In the genomic region with DNA sequence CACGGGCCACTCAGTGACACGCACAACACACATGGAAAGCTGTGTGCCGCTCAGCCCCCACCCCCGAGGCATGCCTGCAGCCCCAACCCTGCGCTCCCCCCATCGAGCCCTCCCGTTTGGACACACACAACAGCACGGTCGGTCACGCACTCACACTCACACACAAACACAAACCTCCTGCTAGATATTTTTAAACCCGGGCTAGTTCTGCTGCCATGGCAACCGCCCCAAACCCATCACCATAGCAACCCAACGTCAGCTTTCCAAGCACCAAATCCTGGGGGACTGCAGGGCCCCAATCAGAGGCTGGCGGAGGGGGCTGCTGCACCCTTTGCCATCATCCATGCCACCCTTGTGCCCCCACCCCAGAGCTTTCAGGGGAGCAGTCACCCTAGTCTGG, we compare ENCODE assay signal across 17 cellular contexts. TPM values are rescaled to one million over a fixed set of nuclear protein-coding genes. Genes with fewer than 3 reads are reported as not detected.
DNase-seq lines count a peak whose midpoint lies in the region; ATAC-seq, FAIRE-seq and TF ChIP-seq lines count a peak whose summit lies in the region.
"Had no signal": no experiment of that assay in that cellular context is flagged by ENCODE, and none has a peak within 500 bp of the region (broad histone marks: within the 10 kb centered on the region; RNA-seq: fewer than 3 reads in every experiment).

No MANE protein-coding gene starts in this region.

- H3K27me3 ChIP-seq in BLaER1 (no peaks in the 10 kb centered on the region; the same call in 1 of the 2 replicates), Karpas-422 (ENCODE audit: low read length) (no peaks in the 10 kb centered on the region), GM12878 (replicated peaks in 1 of 2; ENCODE audit: control insufficient read depth in 2 of 2, insufficient read depth in 2 of 2, low read length in 1 of 2) (peaks cover 0 to 11% of the 10 kb centered on the region in 2 experiments; a peak in 3 of 4 replicates), layer of hippocampus (ENCODE audit: control insufficient read depth, insufficient read depth, low read length) (peaks cover 2% of the 10 kb centered on the region)

- peak overlapping the region; percentile 12; the same call in 1 of the 2 replicates for H3K27ac ChIP-seq in BLaER1
- no peak overlapping the region for H3K27ac ChIP-seq in Karpas-422 (ENCODE audit: low read length)
- no peak overlapping the region for H3K27ac ChIP-seq in GM12878 (ENCODE audit: control insufficient read depth, insufficient read depth)
- peak overlapping the region; percentile 62 for H3K27ac ChIP-seq in layer of hippocampus (ENCODE audit: low read depth, low read length)
- H3K27ac ChIP-seq: right atrium auricular region had no signal

- no peaks in the 10 kb centered on the region for H3K9me3 Mint-ChIP-seq in chondrocyte (ENCODE audit: low read depth)
- H3K9me3 Mint-ChIP-seq: T-helper 2 cell treated with Interferon-gamma antibody and Interleukin-4, amounts not matched to agents 5 μg/mL and 100 μg/mL, for 36 hours had no signal

- no peaks in the 10 kb centered on the region for H3K79me2 ChIP-seq in Karpas-422 (ENCODE audit: low read length)
- no peaks in the 10 kb centered on the region for H3K79me2 ChIP-seq in GM12878 (ENCODE audit: control insufficient read depth, insufficient read depth, low read length)

- no peak overlapping the region for H3K4me3 Mint-ChIP-seq in chondrocyte (ENCODE audit: unreplicated experiment)
- H3K4me3 Mint-ChIP-seq: T-helper 2 cell treated with Interferon-gamma antibody and Interleukin-4, amounts not matched to agents 5 μg/mL and 100 μg/mL, for 36 hours had no signal

- H3K4me2 ChIP-seq in BLaER1, result peak overlapping the region; percentile 88
- H3K4me2 ChIP-seq in Karpas-422 (ENCODE audit: low read depth, low read length, poor library complexity, severe bottlenecking), result no peak overlapping the region
- no peak overlapping the region for H3K4me2 ChIP-seq in GM12878 (ENCODE audit: control insufficient read depth, insufficient read depth)

- TF ChIP-seq RAD21 in GM12878 (IDR thresholded peaks at IDR 0.05; ENCODE audit: insufficient read depth, low read depth, low read length), result no peak

- TF ChIP-seq EP300 in GM12878 (IDR thresholded peaks at IDR 0.05; ENCODE audit: borderline replicate concordance in 1 of 2, control insufficient read depth in 1 of 2, low read depth in 2 of 2, low read length in 2 of 2), result no peak

- H3K4me1 ChIP-seq in BLaER1 (peaks cover 78% of the 10 kb centered on the region), Karpas-422 (ENCODE audit: low read length) (peaks cover 7% of the 10 kb centered on the region), GM12878 (ENCODE audit: control insufficient read depth, insufficient read depth, low read length) (no peaks in the 10 kb centered on the region)

- H4K20me1 ChIP-seq in BLaER1 (no peaks in the 10 kb centered on the region), Karpas-422 (ENCODE audit: insufficient read depth, low read depth, low read length) (no peaks in the 10 kb centered on the region), GM12878 (ENCODE audit: control insufficient read depth, insufficient read depth) (no peaks in the 10 kb centered on the region)

- BruUV-seq in GM12878 (replicated peaks; lab: Mats Ljungman, UMichigan), result no TSS peak

- CTCF ChIA-PET in GM12878 (lab: Yijun Ruan, JAX), result no interaction called here

- TF ChIP-seq POLR2A in GM12878 (IDR thresholded peaks at IDR 0.05; ENCODE audit: low read depth, low read length), result no peak

- in situ Hi-C loops in GM12878 (cut with MboI), result no loop called here

- H3K27ac Mint-ChIP-seq in chondrocyte (ENCODE audit: unreplicated experiment), result no peak overlapping the region
- H3K27ac Mint-ChIP-seq: T-helper 2 cell treated with Interferon-gamma antibody and Interleukin-4, amounts not matched to agents 5 μg/mL and 100 μg/mL, for 36 hours had no signal

- POLR2A ChIA-PET in GM12878 (lab: Charles Lee), result no interaction called here

- peaks cover 57% of the 10 kb centered on the region for H3K27me3 Mint-ChIP-seq in chondrocyte (ENCODE audit: low read depth)

- H2AFZ ChIP-seq in Karpas-422 (ENCODE audit: low read length) (no peak overlapping the region), GM12878 (ENCODE audit: control insufficient read depth, low read depth, low read length) (no peak overlapping the region)

- H3K9me2 ChIP-seq in Karpas-422 (replicated peaks; ENCODE audit: insufficient read depth, low read length), result no peaks in the 10 kb centered on the region

- TF ChIP-seq CTCF in GM12878 (IDR thresholded peaks at IDR 0.05 in 2 of 3, conservative IDR thresholded peaks at IDR 0.05 in 1 of 3; ENCODE audit: control insufficient read depth in 2 of 3, extremely low read depth in 1 of 3, insufficient read depth in 1 of 3, low read depth in 3 of 3, low read length in 3 of 3), result no peak
- no peak for TF ChIP-seq CTCF in chondrocyte (IDR thresholded peaks at IDR 0.05)

- FAIRE-seq in GM12878 (lab: Jason Lieb, UNC), result no peak

- H3K9ac ChIP-seq in BLaER1, result no peak overlapping the region
- no peak overlapping the region for H3K9ac ChIP-seq in Karpas-422 (ENCODE audit: low read length)
- no peak overlapping the region for H3K9ac ChIP-seq in GM12878 (ENCODE audit: control insufficient read depth, insufficient read depth, low read length)

- WGBS in GM12878 (ENCODE audit: insufficient coverage, insufficient replicate concordance, low lambda C conversion rate, missing lambda C conversion rate), result 32% methylated on average over 14 of the region's 14 CpGs

- intact Hi-C loops in GM12878 (cut with micrococcal nuclease; ENCODE audit: unreplicated experiment), result no loop called here

- DNase-seq in Karpas-422 (peak; percentile 58), GM12878 (ENCODE audit: low read depth, low spot score) (no peak), dermis blood vessel endothelial cell (no peak), chondrocyte (ENCODE audit: low spot score) (no peak)
- DNase-seq: activated CD8-positive, alpha-beta memory T cell treated with anti-CD3 and anti-CD28 coated beads, Interleukin-2, amount 50 U/mL, for 4 hours; activated naive CD4-positive, alpha-beta T cell; effector memory CD4-positive, alpha-beta T cell; MG63; naive B cell; SHP77 treated with DMSO at 0.1 percent for 48 hours had no signal

- SMC1A ChIA-PET in GM12878 (lab: Charles Lee; ENCODE audit: uncharacterized antibody, unreplicated experiment), result no interaction called here

- RAD21 ChIA-PET in GM12878 (lab: Charles Lee; ENCODE audit: unreplicated experiment), result no interaction called here

- no peaks in the 10 kb centered on the region for H3K9me3 ChIP-seq in BLaER1
- no peaks in the 10 kb centered on the region for H3K9me3 ChIP-seq in Karpas-422 (ENCODE audit: low read length)
- no peaks in the 10 kb centered on the region for H3K9me3 ChIP-seq in GM12878 (replicated peaks; ENCODE audit: control insufficient read depth, insufficient read depth, low read length)
- H3K9me3 ChIP-seq: MG63, right atrium auricular region had no signal

- no peaks in the 10 kb centered on the region for H3K36me3 ChIP-seq in BLaER1
- no peaks in the 10 kb centered on the region for H3K36me3 ChIP-seq in Karpas-422 (ENCODE audit: insufficient read depth, low read length)
- H3K36me3 ChIP-seq in GM12878 (ENCODE audit: control insufficient read depth in 2 of 2, insufficient read depth in 2 of 2, low read length in 1 of 2), result no peaks in the 10 kb centered on the region
- H3K36me3 ChIP-seq: MG63, right atrium auricular region had no signal

- ATAC-seq in GM12878 (no peak), GM18873 (IDR thresholded peaks at IDR 0.05; ENCODE audit: low FRiP score, unreplicated experiment) (no peak), HG03135 (IDR thresholded peaks at IDR 0.05; ENCODE audit: unreplicated experiment) (no peak)

- no peaks in the 10 kb centered on the region for H3K4me1 Mint-ChIP-seq in chondrocyte (ENCODE audit: low read depth)

- no peaks in the 10 kb centered on the region for H3K36me3 Mint-ChIP-seq in chondrocyte (ENCODE audit: low read depth)

- peak overlapping the region; percentile 26 for H3K4me3 ChIP-seq in BLaER1
- H3K4me3 ChIP-seq in Karpas-422 (ENCODE audit: low read length), result no peak overlapping the region
- no peak overlapping the region for H3K4me3 ChIP-seq in GM12878
- H3K4me3 ChIP-seq: MG63, right atrium auricular region had no signal

RNA-seq across cellular contexts. Expression of a gene that starts 2.5 kb away (rescaled TPM):
- total RNA-seq in Karpas-422 (2014; rRNA removed; shearing (Covaris generic); ENCODE audit: low replicate concordance), result 0.07 TPM in 1 of 2 replicates, not detected in the other
- not detected in 2 replicates for total RNA-seq in GM12878 (2013; cell fraction: nucleolus; rRNA removed)
- total RNA-seq in GM12878 (2014; rRNA removed) (not detected in 2 replicates), GM12878 (2014; rRNA removed; fragmentation: Illumina TruSeq; extraction: Trizol) (under 0.01 TPM in 1 of 2 replicates, not detected in the other), GM12878 (2021) (0.03 and 0.44 TPM in 2 replicates), dermis blood vessel endothelial cell (7.0 and 16.9 TPM in 2 replicates), chondrocyte (0.10 to 0.22 TPM (median 0.18 TPM) in 3 replicates)
- polyA plus RNA-seq in GM12878 (2011; ENCODE audit: low read depth), result not detected
- polyA plus RNA-seq in GM12878 (2011; rRNA removed) (not detected in 2 replicates), GM12878 (2014; fragmentation: Illumina TruSeq; extraction: Trizol) (0.03 TPM in 2 replicates), GM12878 (2014; fragmentation: Nextera tagmentation; extraction: Ambion mirVana) (under 1 TPM in 1 of 2 experiments, not detected in 1; under 0.01 TPM), GM12878 (2014; rRNA removed) (0.05 TPM in 1 of 2 replicates, not detected in the other), GM12878 (2016; fragmentation: Nextera tagmentation; extraction: Ambion mirVana) (under 1 TPM in 1 of 2 experiments, not detected in 1; 0.03 TPM)
- polyA plus RNA-seq in GM12878 (2011; cell fraction: cytosol; rRNA removed), result not detected in 2 replicates
- polyA plus RNA-seq in GM12878 (2011; cell fraction: nucleus; rRNA removed), result not detected in 2 replicates
- 0.01 and 0.03 TPM in 2 replicates for polyA plus RNA-seq in GM12878 (2012)
- polyA minus RNA-seq in GM12878 (2011; rRNA and poly(A)+ RNA removed), result not detected in 2 replicates
- not detected in 2 replicates for polyA minus RNA-seq in GM12878 (2011; cell fraction: cytosol; rRNA and poly(A)+ RNA removed)
- polyA minus RNA-seq in GM12878 (2011; cell fraction: nucleus; rRNA and poly(A)+ RNA removed), result not detected in 2 replicates
- total RNA-seq: HT-29 had no signal

RNA-seq across cellular contexts. Expression of a gene that starts 19.1 kb away (rescaled TPM):
- 6.4 and 13.5 TPM in 2 replicates for total RNA-seq in Karpas-422 (2014; rRNA removed; shearing (Covaris generic); ENCODE audit: low replicate concordance)
- total RNA-seq in GM12878 (2013; cell fraction: nucleolus; rRNA removed), result 7.3 and 12.3 TPM in 2 replicates
- 15.7 and 16.3 TPM in 2 replicates for total RNA-seq in GM12878 (2014; rRNA removed)
- total RNA-seq in GM12878 (2014; rRNA removed; fragmentation: Illumina TruSeq; extraction: Trizol), result 7.5 and 8.3 TPM in 2 replicates
- 27.1 and 27.3 TPM in 2 replicates for total RNA-seq in GM12878 (2021)
- polyA plus RNA-seq in GM12878 (2011; ENCODE audit: low read depth), result 4.8 TPM
- 5.4 and 11.5 TPM in 2 replicates for polyA plus RNA-seq in GM12878 (2011; rRNA removed)
- 12.2 and 14.1 TPM in 2 replicates for polyA plus RNA-seq in GM12878 (2011; cell fraction: cytosol; rRNA removed)
- polyA plus RNA-seq in GM12878 (2011; cell fraction: nucleus; rRNA removed), result 31.5 and 42.1 TPM in 2 replicates
- 15.4 and 15.8 TPM in 2 replicates for polyA plus RNA-seq in GM12878 (2012)
- polyA plus RNA-seq in GM12878 (2014; fragmentation: Illumina TruSeq; extraction: Trizol), result 1.1 and 8.3 TPM in 2 replicates
- polyA plus RNA-seq in GM12878 (2014; fragmentation: Nextera tagmentation; extraction: Ambion mirVana), result under 1 TPM; 0.27 to 0.95 TPM
- polyA plus RNA-seq in GM12878 (2014; rRNA removed), result 21.5 and 22.9 TPM in 2 replicates
- polyA plus RNA-seq in GM12878 (2016; fragmentation: Nextera tagmentation; extraction: Ambion mirVana), result 1 to 10 TPM; 1.7 to 9.1 TPM
- polyA minus RNA-seq in GM12878 (2011; rRNA and poly(A)+ RNA removed), result 4.5 and 9.0 TPM in 2 replicates
- polyA minus RNA-seq in GM12878 (2011; cell fraction: cytosol; rRNA and poly(A)+ RNA removed), result 5.1 and 5.2 TPM in 2 replicates
- 9.6 and 19.8 TPM in 2 replicates for polyA minus RNA-seq in GM12878 (2011; cell fraction: nucleus; rRNA and poly(A)+ RNA removed)
- total RNA-seq in dermis blood vessel endothelial cell, result 7.3 and 8.1 TPM in 2 replicates
- 7.2 to 8.4 TPM (median 7.8 TPM) in 3 replicates for total RNA-seq in chondrocyte

RNA-seq across cellular contexts. Expression of a gene that starts 46.7 kb away (rescaled TPM):
- total RNA-seq in Karpas-422 (2014; rRNA removed; shearing (Covaris generic); ENCODE audit: low replicate concordance), result not detected in 2 replicates
- not detected in 2 replicates for total RNA-seq in GM12878 (2013; cell fraction: nucleolus; rRNA removed)
- not detected in 2 replicates for total RNA-seq in GM12878 (2014; rRNA removed)
- not detected in 2 replicates for total RNA-seq in GM12878 (2014; rRNA removed; fragmentation: Illumina TruSeq; extraction: Trizol)
- not detected in 2 replicates for total RNA-seq in GM12878 (2021)
- polyA plus RNA-seq in GM12878 (2011; ENCODE audit: low read depth), result not detected
- polyA plus RNA-seq in GM12878 (2011; rRNA removed), result not detected in 2 replicates
- not detected in 2 replicates for polyA plus RNA-seq in GM12878 (2011; cell fraction: cytosol; rRNA removed)
- polyA plus RNA-seq in GM12878 (2011; cell fraction: nucleus; rRNA removed), result not detected in 2 replicates
- 0.18 and 0.24 TPM in 2 replicates for polyA plus RNA-seq in GM12878 (2012)
- not detected in 2 replicates for polyA plus RNA-seq in GM12878 (2014; fragmentation: Illumina TruSeq; extraction: Trizol)
- not detected for polyA plus RNA-seq in GM12878 (2014; fragmentation: Nextera tagmentation; extraction: Ambion mirVana)
- polyA plus RNA-seq in GM12878 (2014; rRNA removed), result not detected in 2 replicates
- polyA plus RNA-seq in GM12878 (2016; fragmentation: Nextera tagmentation; extraction: Ambion mirVana), result under 1 TPM in 1 of 2 experiments, not detected in 1; 0.30 TPM
- not detected in 2 replicates for polyA minus RNA-seq in GM12878 (2011; rRNA and poly(A)+ RNA removed)
- polyA minus RNA-seq in GM12878 (2011; cell fraction: cytosol; rRNA and poly(A)+ RNA removed), result not detected in 2 replicates
- polyA minus RNA-seq in GM12878 (2011; cell fraction: nucleus; rRNA and poly(A)+ RNA removed), result not detected in 2 replicates
- total RNA-seq in dermis blood vessel endothelial cell, result not detected in 2 replicates
- total RNA-seq in chondrocyte, result not detected in 3 replicates
- total RNA-seq: HT-29, right atrium auricular region had no signal

Comparison
In these comparisons a context has a peak if more than half of its experiments do, and no peak if none do; other contexts are left out.
1. H3K27ac ChIP-seq: peak in BLaER1 (single experiment) and layer of hippocampus (single experiment); none in Karpas-422 (single experiment) and GM12878 (single experiment).